In genomic region chr13:22812793-22813192, GRCh38 we compare ENCODE assay signal across 1 cellular context.
TF ChIP-seq lines count a peak whose summit lies in the region.

No MANE protein-coding gene starts in this region.

TF ChIP-seq in GM23338, 12 proteins besides CTCF, POLR2A, EP300 and RAD21 (continued from another document):
- TF ChIP-seq, protein P1, sequence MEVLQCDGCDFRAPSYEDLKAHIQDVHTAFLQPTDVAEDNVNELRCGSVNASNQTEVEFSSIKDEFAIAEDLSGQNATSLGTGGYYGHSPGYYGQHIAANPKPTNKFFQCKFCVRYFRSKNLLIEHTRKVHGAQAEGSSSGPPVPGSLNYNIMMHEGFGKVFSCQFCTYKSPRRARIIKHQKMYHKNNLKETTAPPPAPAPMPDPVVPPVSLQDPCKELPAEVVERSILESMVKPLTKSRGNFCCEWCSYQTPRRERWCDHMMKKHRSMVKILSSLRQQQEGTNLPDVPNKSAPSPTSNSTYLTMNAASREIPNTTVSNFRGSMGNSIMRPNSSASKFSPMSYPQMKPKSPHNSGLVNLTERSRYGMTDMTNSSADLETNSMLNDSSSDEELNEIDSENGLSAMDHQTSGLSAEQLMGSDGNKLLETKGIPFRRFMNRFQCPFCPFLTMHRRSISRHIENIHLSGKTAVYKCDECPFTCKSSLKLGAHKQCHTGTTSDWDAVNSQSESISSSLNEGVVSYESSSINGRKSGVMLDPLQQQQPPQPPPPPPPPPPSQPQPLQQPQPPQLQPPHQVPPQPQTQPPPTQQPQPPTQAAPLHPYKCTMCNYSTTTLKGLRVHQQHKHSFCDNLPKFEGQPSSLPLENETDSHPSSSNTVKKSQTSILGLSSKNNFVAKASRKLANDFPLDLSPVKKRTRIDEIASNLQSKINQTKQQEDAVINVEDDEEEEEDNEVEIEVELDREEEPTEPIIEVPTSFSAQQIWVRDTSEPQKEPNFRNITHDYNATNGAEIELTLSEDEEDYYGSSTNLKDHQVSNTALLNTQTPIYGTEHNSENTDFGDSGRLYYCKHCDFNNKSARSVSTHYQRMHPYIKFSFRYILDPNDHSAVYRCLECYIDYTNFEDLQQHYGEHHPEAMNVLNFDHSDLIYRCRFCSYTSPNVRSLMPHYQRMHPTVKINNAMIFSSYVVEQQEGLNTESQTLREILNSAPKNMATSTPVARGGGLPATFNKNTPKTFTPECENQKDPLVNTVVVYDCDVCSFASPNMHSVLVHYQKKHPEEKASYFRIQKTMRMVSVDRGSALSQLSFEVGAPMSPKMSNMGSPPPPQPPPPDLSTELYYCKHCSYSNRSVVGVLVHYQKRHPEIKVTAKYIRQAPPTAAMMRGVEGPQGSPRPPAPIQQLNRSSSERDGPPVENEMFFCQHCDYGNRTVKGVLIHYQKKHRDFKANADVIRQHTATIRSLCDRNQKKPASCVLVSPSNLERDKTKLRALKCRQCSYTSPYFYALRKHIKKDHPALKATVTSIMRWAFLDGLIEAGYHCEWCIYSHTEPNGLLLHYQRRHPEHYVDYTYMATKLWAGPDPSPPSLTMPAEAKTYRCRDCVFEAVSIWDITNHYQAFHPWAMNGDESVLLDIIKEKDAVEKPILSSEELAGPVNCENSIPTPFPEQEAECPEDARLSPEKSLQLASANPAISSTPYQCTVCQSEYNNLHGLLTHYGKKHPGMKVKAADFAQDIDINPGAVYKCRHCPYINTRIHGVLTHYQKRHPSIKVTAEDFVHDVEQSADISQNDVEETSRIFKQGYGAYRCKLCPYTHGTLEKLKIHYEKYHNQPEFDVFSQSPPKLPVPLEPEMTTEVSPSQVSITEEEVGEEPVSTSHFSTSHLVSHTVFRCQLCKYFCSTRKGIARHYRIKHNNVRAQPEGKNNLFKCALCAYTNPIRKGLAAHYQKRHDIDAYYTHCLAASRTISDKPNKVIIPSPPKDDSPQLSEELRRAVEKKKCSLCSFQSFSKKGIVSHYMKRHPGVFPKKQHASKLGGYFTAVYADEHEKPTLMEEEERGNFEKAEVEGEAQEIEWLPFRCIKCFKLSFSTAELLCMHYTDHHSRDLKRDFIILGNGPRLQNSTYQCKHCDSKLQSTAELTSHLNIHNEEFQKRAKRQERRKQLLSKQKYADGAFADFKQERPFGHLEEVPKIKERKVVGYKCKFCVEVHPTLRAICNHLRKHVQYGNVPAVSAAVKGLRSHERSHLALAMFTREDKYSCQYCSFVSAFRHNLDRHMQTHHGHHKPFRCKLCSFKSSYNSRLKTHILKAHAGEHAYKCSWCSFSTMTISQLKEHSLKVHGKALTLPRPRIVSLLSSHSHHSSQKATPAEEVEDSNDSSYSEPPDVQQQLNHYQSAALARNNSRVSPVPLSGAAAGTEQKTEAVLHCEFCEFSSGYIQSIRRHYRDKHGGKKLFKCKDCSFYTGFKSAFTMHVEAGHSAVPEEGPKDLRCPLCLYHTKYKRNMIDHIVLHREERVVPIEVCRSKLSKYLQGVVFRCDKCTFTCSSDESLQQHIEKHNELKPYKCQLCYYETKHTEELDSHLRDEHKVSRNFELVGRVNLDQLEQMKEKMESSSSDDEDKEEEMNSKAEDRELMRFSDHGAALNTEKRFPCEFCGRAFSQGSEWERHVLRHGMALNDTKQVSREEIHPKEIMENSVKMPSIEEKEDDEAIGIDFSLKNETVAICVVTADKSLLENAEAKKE (CRISPR knock-in tag; IDR thresholded peaks at IDR 0.05), result no peak
- TF ChIP-seq EZH2 (IDR thresholded peaks at IDR 0.05; ENCODE audit: low read depth, unreplicated experiment) (no peak), EZH2phosphoT487 (IDR thresholded peaks at IDR 0.05; ENCODE audit: unreplicated experiment) (no peak), STAT1 (IDR thresholded peaks at IDR 0.05; ENCODE audit: unreplicated experiment) (no peak), JUNB (IDR thresholded peaks at IDR 0.05; ENCODE audit: unreplicated experiment) (no peak)
TF ChIP-seq in GM23338: peak in this region for 0.
